In genomic region chr2:136490100-136490499, GRCh38 we compare ENCODE assay signal across 35 cellular contexts.
DNase-seq lines count a peak whose midpoint lies in the region; ATAC-seq and TF ChIP-seq lines count a peak whose summit lies in the region.
"Had no signal": no experiment of that assay in that cellular context is flagged by ENCODE, and none has a peak within 500 bp of the region (broad histone marks: within the 10 kb centered on the region; RNA-seq: fewer than 3 reads in every experiment).

No MANE protein-coding gene starts in this region.

- H3K4me3 ChIP-seq in heart left ventricle (no peak overlapping the region), right cardiac atrium (ENCODE audit: low read length) (no peak overlapping the region)
- H3K4me3 ChIP-seq: A549; BLaER1; BLaER1 treated with 17β-estradiol and CSF1 and Interleukin-3, amounts not matched to agents 10 nM and 100 nM had no signal

- POLR2A ChIA-PET in activated CD4-positive, alpha-beta memory T cell treated with anti-CD3 and anti-CD28 coated beads, Interleukin-2, amount 10 ng/mL, durations not matched to agents 7 days and 5 days (lab: Charles Lee) = no interaction called here

- TF ChIP-seq POLR2A in heart left ventricle (IDR thresholded peaks at IDR 0.05) = no peak

- no peaks in the 10 kb centered on the region for H3K4me1 Mint-ChIP-seq in activated CD4-positive, alpha-beta memory T cell treated with anti-CD3 and anti-CD28 coated beads, Interleukin-2, amount 10 ng/mL, durations not matched to agents 7 days and 5 days
- H3K4me1 Mint-ChIP-seq: B cell; CD14-positive monocyte; CD4-positive, alpha-beta memory T cell; CD4-positive, CD25-positive, alpha-beta regulatory T cell; CD8-positive, alpha-beta memory T cell had no signal

- peak in 3 of 4 donors; percentile 30 to 66 (median 61) for ATAC-seq in heart left ventricle
- ATAC-seq in right cardiac atrium = no peak
- ATAC-seq: A549; CD8-positive, alpha-beta T cell had no signal

- H3K4me3 Mint-ChIP-seq in activated CD4-positive, alpha-beta memory T cell treated with anti-CD3 and anti-CD28 coated beads, Interleukin-2, amount 10 ng/mL, durations not matched to agents 7 days and 5 days = no peak overlapping the region
- H3K4me3 Mint-ChIP-seq: B cell; CD14-positive monocyte; CD4-positive, alpha-beta memory T cell; CD4-positive, alpha-beta T cell; CD4-positive, CD25-positive, alpha-beta regulatory T cell; CD8-positive, alpha-beta memory T cell; CD8-positive, alpha-beta T cell had no signal

- no peaks in the 10 kb centered on the region for H3K9me3 Mint-ChIP-seq in activated CD4-positive, alpha-beta memory T cell treated with anti-CD3 and anti-CD28 coated beads, Interleukin-2, amount 10 ng/mL, durations not matched to agents 7 days and 5 days

- intact Hi-C loops in heart left ventricle (cut with DNase I) = no loop called here
- intact Hi-C loops in right cardiac atrium (cut with DNase I) = no loop called here

- DNase-seq in heart left ventricle (no peak), right cardiac atrium (no peak), MV-4-11 (lab: John Stamatoyannopoulos, UW) (peak; percentile 1), NCI-H69 (lab: John Stamatoyannopoulos, UW) (peak; percentile 43), myocyte (ENCODE audit: low read depth) (peak; percentile 0), putamen (ENCODE audit: low spot score) (no peak), NCI-H2107 (lab: John Stamatoyannopoulos, UW) (no peak)
- no peak for DNase-seq in activated CD4-positive, alpha-beta memory T cell treated with anti-CD3 and anti-CD28 coated beads, Interleukin-2, amount 10 ng/mL, durations not matched to agents 7 days and 5 days
- DNase-seq: 8988T; ACHN; AML-193; BE2C; C1 segment of cervical spinal cord; Caco-2; Calu3; CD4-positive, alpha-beta memory T cell; CD4-positive, alpha-beta T cell; CD4-positive, CD25-positive, alpha-beta regulatory T cell; CD8-positive, alpha-beta memory T cell; CD8-positive, alpha-beta T cell; COR-L47; DMS 273 treated with DMSO at 0.1 percent for 48 hours; DMS153; DMS53; DMS79; DMS79 treated with DMSO at 0.1 percent for 48 hours; DND-41; EL had no signal

- H3K9me3 ChIP-seq in heart left ventricle (peaks cover 0 to 19% (median 0%) of the 10 kb centered on the region in 12 donors), right cardiac atrium (ENCODE audit: control insufficient read depth, low read length) (no peaks in the 10 kb centered on the region)
- H3K9me3 ChIP-seq: A549, BE2C, BLaER1, Caco-2 had no signal

- CTCF ChIA-PET in activated CD4-positive, alpha-beta memory T cell treated with anti-CD3 and anti-CD28 coated beads, Interleukin-2, amount 10 ng/mL, durations not matched to agents 7 days and 5 days (lab: Charles Lee) = no interaction called here

- 48 to 77% (median 56%) methylated on average over 3 of the region's 3 CpGs for WGBS in heart left ventricle, 4 donors
- WGBS in right cardiac atrium = 80% methylated on average over 3 of the region's 3 CpGs

- H3K36me3 ChIP-seq in heart left ventricle = no peaks in the 10 kb centered on the region
- H3K36me3 ChIP-seq: BE2C; BLaER1; BLaER1 treated with 17β-estradiol and CSF1 and Interleukin-3, amounts not matched to agents 10 nM and 100 nM had no signal

- H3K27ac ChIP-seq in heart left ventricle (no peak overlapping the region), right cardiac atrium (ENCODE audit: low read length) (no peak overlapping the region)
- H3K27ac ChIP-seq: 22Rv1; A549; BLaER1; BLaER1 treated with 17β-estradiol and CSF1 and Interleukin-3, amounts not matched to agents 10 nM and 100 nM; C4-2B had no signal

- no peak overlapping the region for H3K27ac Mint-ChIP-seq in activated CD4-positive, alpha-beta memory T cell treated with anti-CD3 and anti-CD28 coated beads, Interleukin-2, amount 10 ng/mL, durations not matched to agents 7 days and 5 days
- H3K27ac Mint-ChIP-seq: B cell; CD14-positive monocyte; CD4-positive, alpha-beta memory T cell; CD4-positive, alpha-beta T cell; CD4-positive, CD25-positive, alpha-beta regulatory T cell; CD8-positive, alpha-beta memory T cell; CD8-positive, alpha-beta T cell had no signal

- no peak for TF ChIP-seq CTCF in heart left ventricle (IDR thresholded peaks at IDR 0.05)

- H3K4me1 ChIP-seq in heart left ventricle = no peaks in the 10 kb centered on the region
- no peaks in the 10 kb centered on the region for H3K4me1 ChIP-seq in right cardiac atrium (ENCODE audit: control insufficient read depth, insufficient read depth, low read length)
- H3K4me1 ChIP-seq: A549, BE2C, BLaER1, Caco-2 had no signal

- peaks cover 8% of the 10 kb centered on the region for H3K27me3 Mint-ChIP-seq in activated CD4-positive, alpha-beta memory T cell treated with anti-CD3 and anti-CD28 coated beads, Interleukin-2, amount 10 ng/mL, durations not matched to agents 7 days and 5 days

- no peaks in the 10 kb centered on the region for H3K27me3 ChIP-seq in heart left ventricle
- H3K27me3 ChIP-seq in right cardiac atrium (ENCODE audit: control insufficient read depth, insufficient read depth) = no peaks in the 10 kb centered on the region
- H3K27me3 ChIP-seq: BE2C; BLaER1; BLaER1 treated with 17β-estradiol and CSF1 and Interleukin-3, amounts not matched to agents 10 nM and 100 nM had no signal

- H3K36me3 Mint-ChIP-seq in activated CD4-positive, alpha-beta memory T cell treated with anti-CD3 and anti-CD28 coated beads, Interleukin-2, amount 10 ng/mL, durations not matched to agents 7 days and 5 days (ENCODE audit: low read depth) = no peaks in the 10 kb centered on the region
- H3K36me3 Mint-ChIP-seq: CD14-positive monocyte; CD4-positive, alpha-beta memory T cell; CD4-positive, CD25-positive, alpha-beta regulatory T cell; CD8-positive, alpha-beta memory T cell; CD8-positive, alpha-beta T cell had no signal

Comparison
In these comparisons a context has a peak if more than half of its experiments do, and no peak if none do; other contexts are left out.
1. ATAC-seq: peak in heart left ventricle (3 of 4); none in right cardiac atrium (0 of 2).
2. DNase-seq: peak in MV-4-11 (single experiment), NCI-H69 (single experiment) and myocyte (single experiment); none in heart left ventricle (0 of 5), right cardiac atrium (0 of 3), putamen (single experiment), activated CD4-positive, alpha-beta memory T cell treated with anti-CD3 and anti-CD28 coated beads, Interleukin-2, amount 10 ng/mL, durations not matched to agents 7 days and 5 days (single experiment) and NCI-H2107 (single experiment).